Comparison of ENCODE assay signal across 28 cellular contexts in the genomic region with DNA sequence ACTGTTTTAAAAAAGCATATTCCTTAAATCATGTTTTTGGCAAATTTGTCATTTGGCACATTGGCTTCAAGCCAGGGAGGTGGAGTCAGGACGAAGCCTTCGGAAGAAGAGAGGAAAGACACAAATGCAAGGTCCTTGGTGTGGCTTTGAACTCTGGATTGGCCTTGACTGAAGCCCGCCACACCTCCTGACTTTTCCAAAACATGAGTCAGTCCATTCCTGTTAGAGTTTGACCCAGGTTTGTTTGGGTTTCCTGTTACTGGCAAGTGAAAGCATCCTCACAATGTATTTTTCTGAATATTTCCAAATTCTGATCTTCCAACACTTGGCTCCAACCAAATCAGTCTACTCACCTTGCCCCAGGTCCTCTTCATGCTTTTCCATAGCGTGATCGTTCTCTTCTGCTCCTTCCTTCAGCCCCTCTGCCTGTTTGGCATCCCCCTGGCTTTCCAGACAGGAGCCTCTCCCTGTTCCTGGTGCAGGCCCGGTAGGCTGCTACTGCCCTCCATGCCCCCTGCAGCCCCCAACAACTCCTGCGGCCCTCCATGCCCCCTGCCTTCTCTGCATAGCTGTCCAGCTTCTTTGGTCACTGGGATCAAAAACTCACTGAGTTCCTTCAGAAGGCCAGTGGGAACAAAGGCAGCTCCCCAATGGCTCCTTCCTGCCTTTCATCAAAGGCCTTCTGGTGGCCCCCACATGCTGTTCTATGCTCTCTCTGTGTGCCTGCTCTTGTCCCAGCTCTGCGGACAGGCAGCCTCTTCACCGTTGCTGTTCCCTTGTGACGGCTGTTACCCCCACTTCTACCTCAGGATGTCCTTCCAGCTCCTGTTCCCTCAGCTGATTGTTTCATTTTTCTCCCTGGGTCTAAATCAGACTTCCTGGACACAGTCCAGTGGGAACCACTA. TPM values are rescaled to one million over a fixed set of nuclear protein-coding genes. Genes with fewer than 3 reads are reported as not detected.
DNase-seq lines count a peak whose midpoint lies in the region; ATAC-seq lines count a peak whose summit lies in the region.
"Had no signal": no experiment of that assay in that cellular context is flagged by ENCODE, and none has a peak within 500 bp of the region (broad histone marks: within the 10 kb centered on the region; RNA-seq: fewer than 3 reads in every experiment).

No MANE protein-coding gene starts in this region.

- CTCF ChIA-PET in activated CD4-positive, alpha-beta memory T cell treated with anti-CD3 and anti-CD28 coated beads, Interleukin-2, amount 10 ng/mL, durations not matched to agents 7 days and 5 days (lab: Charles Lee), result no interaction called here
- CTCF ChIA-PET in naive thymus-derived CD4-positive, alpha-beta T cell (lab: Charles Lee), result no interaction called here

- DNase-seq in MG63 (peak; percentile 45), dermis blood vessel endothelial cell (peak; percentile 34), lung microvascular endothelial cell (ENCODE audit: low read depth in 2 of 2) (peak; percentile 40 to 73), NCI-H1694 treated with DMSO at 0.1 percent for 48 hours (lab: John Stamatoyannopoulos, UW) (no peak)
- no peak for DNase-seq in activated CD4-positive, alpha-beta memory T cell treated with anti-CD3 and anti-CD28 coated beads, Interleukin-2, amount 10 ng/mL, durations not matched to agents 7 days and 5 days
- no peak for DNase-seq in naive thymus-derived CD4-positive, alpha-beta T cell
- DNase-seq: activated gamma-delta T cell treated with Interleukin-2 at 50 U/mL for 16 hours; activated T-cell treated with anti-CD3 and anti-CD28 coated beads, Interleukin-2, amount 50 U/mL, for 24 hours; caudate nucleus; DMS79; erythroblast; hippocampal formation; left ventricle myocardium inferior; NCI-H2081; NCI-H226; NCI-H748 treated with DMSO at 0.1 percent for 48 hours; psoas muscle; uterus had no signal

- no peak overlapping the region for H3K27ac Mint-ChIP-seq in activated CD4-positive, alpha-beta memory T cell treated with anti-CD3 and anti-CD28 coated beads, Interleukin-2, amount 10 ng/mL, durations not matched to agents 7 days and 5 days
- no peak overlapping the region for H3K27ac Mint-ChIP-seq in naive thymus-derived CD4-positive, alpha-beta T cell
- H3K27ac Mint-ChIP-seq: activated T-cell treated with anti-CD3 and anti-CD28 coated beads, Interleukin-2, amount 50 U/mL, for 24 hours; B cell; stimulated activated effector memory CD8-positive, alpha-beta T cell treated with anti-CD3 and anti-CD28 coated beads, Interleukin-12 subunit alpha, Interleukin-12 subunit beta, amount 100 ng/mL, for 72 hours; T-helper 1 cell treated with Interleukin-12 subunit alpha and Interleukin-12 subunit beta and Interleukin-4 antibody, amounts not matched to agents 30 μg/mL and 1 μg/mL, for 36 hours had no signal

- intact Hi-C loops in naive thymus-derived CD4-positive, alpha-beta T cell (cut with micrococcal nuclease), result no loop called here

- H2AFZ ChIP-seq in ACC112 (ENCODE audit: low read length, unreplicated experiment), result peak overlapping the region; percentile 68

- no peaks in the 10 kb centered on the region for H3K79me2 ChIP-seq in ACC112 (ENCODE audit: control insufficient read depth, insufficient read depth, low read length, unreplicated experiment)

- no peaks in the 10 kb centered on the region for H3K9me3 Mint-ChIP-seq in activated CD4-positive, alpha-beta memory T cell treated with anti-CD3 and anti-CD28 coated beads, Interleukin-2, amount 10 ng/mL, durations not matched to agents 7 days and 5 days
- H3K9me3 Mint-ChIP-seq in naive thymus-derived CD4-positive, alpha-beta T cell, result peaks cover 0 to 2% (median 0%) of the 10 kb centered on the region in 11 donors
- H3K9me3 Mint-ChIP-seq: activated T-cell treated with anti-CD3 and anti-CD28 coated beads, Interleukin-2, amount 50 U/mL, for 24 hours; stimulated activated effector memory CD8-positive, alpha-beta T cell treated with anti-CD3 and anti-CD28 coated beads, Interleukin-12 subunit alpha, Interleukin-12 subunit beta, amount 100 ng/mL, for 72 hours; T-helper 1 cell treated with Interleukin-12 subunit alpha and Interleukin-12 subunit beta and Interleukin-4 antibody, amounts not matched to agents 30 μg/mL and 1 μg/mL, for 36 hours had no signal

- no peaks in the 10 kb centered on the region for H3K9me3 ChIP-seq in MG63
- H3K9me3 ChIP-seq in naive thymus-derived CD4-positive, alpha-beta T cell (ENCODE audit: control insufficient read depth in 2 of 3, low read length in 3 of 3), result no peaks in the 10 kb centered on the region
- H3K9me3 ChIP-seq: gastroesophageal sphincter, left ventricle myocardium inferior, psoas muscle, uterus had no signal

- no peaks in the 10 kb centered on the region for H3K27me3 Mint-ChIP-seq in activated CD4-positive, alpha-beta memory T cell treated with anti-CD3 and anti-CD28 coated beads, Interleukin-2, amount 10 ng/mL, durations not matched to agents 7 days and 5 days
- H3K27me3 Mint-ChIP-seq in naive thymus-derived CD4-positive, alpha-beta T cell, result peaks cover 0 to 6% (median 0%) of the 10 kb centered on the region in 5 donors
- H3K27me3 Mint-ChIP-seq: activated T-cell treated with anti-CD3 and anti-CD28 coated beads, Interleukin-2, amount 50 U/mL, for 24 hours; B cell had no signal

- no peaks in the 10 kb centered on the region for H3K36me3 ChIP-seq in ACC112 (ENCODE audit: insufficient read depth, low read length)
- H3K36me3 ChIP-seq in MG63, result no peaks in the 10 kb centered on the region
- H3K36me3 ChIP-seq in naive thymus-derived CD4-positive, alpha-beta T cell (ENCODE audit: control insufficient read depth in 2 of 3, insufficient read depth in 3 of 3, low read length in 3 of 3), result no peaks in the 10 kb centered on the region
- H3K36me3 ChIP-seq: gastroesophageal sphincter, left ventricle myocardium inferior, uterus had no signal

- H3K4me3 Mint-ChIP-seq in activated CD4-positive, alpha-beta memory T cell treated with anti-CD3 and anti-CD28 coated beads, Interleukin-2, amount 10 ng/mL, durations not matched to agents 7 days and 5 days, result no peak overlapping the region
- no peak overlapping the region for H3K4me3 Mint-ChIP-seq in naive thymus-derived CD4-positive, alpha-beta T cell
- H3K4me3 Mint-ChIP-seq: activated T-cell treated with anti-CD3 and anti-CD28 coated beads, Interleukin-2, amount 50 U/mL, for 24 hours; B cell; stimulated activated effector memory CD8-positive, alpha-beta T cell treated with anti-CD3 and anti-CD28 coated beads, Interleukin-12 subunit alpha, Interleukin-12 subunit beta, amount 100 ng/mL, for 72 hours; T-helper 1 cell treated with Interleukin-12 subunit alpha and Interleukin-12 subunit beta and Interleukin-4 antibody, amounts not matched to agents 30 μg/mL and 1 μg/mL, for 36 hours had no signal

- H3K4me3 ChIP-seq in ACC112 (ENCODE audit: low read depth, low read length) (no peak overlapping the region), MG63 (no peak overlapping the region)
- no peak overlapping the region for H3K4me3 ChIP-seq in naive thymus-derived CD4-positive, alpha-beta T cell (ENCODE audit: low read length)
- H3K4me3 ChIP-seq: gastroesophageal sphincter, left ventricle myocardium inferior, psoas muscle, SK-N-MC, skin epidermis, uterus had no signal

- no peaks in the 10 kb centered on the region for H3K36me3 Mint-ChIP-seq in activated CD4-positive, alpha-beta memory T cell treated with anti-CD3 and anti-CD28 coated beads, Interleukin-2, amount 10 ng/mL, durations not matched to agents 7 days and 5 days (ENCODE audit: low read depth)
- H3K36me3 Mint-ChIP-seq in naive thymus-derived CD4-positive, alpha-beta T cell, result peaks cover 0 to 4% (median 0%) of the 10 kb centered on the region in 5 donors
- H3K36me3 Mint-ChIP-seq: stimulated activated effector memory CD8-positive, alpha-beta T cell treated with anti-CD3 and anti-CD28 coated beads, Interleukin-12 subunit alpha, Interleukin-12 subunit beta, amount 100 ng/mL, for 72 hours had no signal

- POLR2A ChIA-PET in activated CD4-positive, alpha-beta memory T cell treated with anti-CD3 and anti-CD28 coated beads, Interleukin-2, amount 10 ng/mL, durations not matched to agents 7 days and 5 days (lab: Charles Lee), result no interaction called here
- POLR2A ChIA-PET in naive thymus-derived CD4-positive, alpha-beta T cell (lab: Charles Lee), result no interaction called here

- no peaks in the 10 kb centered on the region for H3K27me3 ChIP-seq in ACC112 (ENCODE audit: insufficient read depth, low read length)
- H3K27me3 ChIP-seq in MG63, result no peaks in the 10 kb centered on the region
- no peaks in the 10 kb centered on the region for H3K27me3 ChIP-seq in naive thymus-derived CD4-positive, alpha-beta T cell (ENCODE audit: control insufficient read depth in 2 of 2, insufficient read depth in 2 of 2, low read length in 2 of 2)
- H3K27me3 ChIP-seq: gastroesophageal sphincter, uterus had no signal

- no peak overlapping the region for H3K27ac ChIP-seq in ACC112 (ENCODE audit: low read depth, low read length)
- H3K27ac ChIP-seq in naive thymus-derived CD4-positive, alpha-beta T cell (ENCODE audit: low read depth, low read length), result no peak overlapping the region
- H3K27ac ChIP-seq: gastroesophageal sphincter, HL-60, left ventricle myocardium inferior, psoas muscle, RWPE1, SK-N-MC had no signal

- H3K4me1 ChIP-seq in ACC112 (ENCODE audit: control insufficient read depth, insufficient read depth, low read length, unreplicated experiment), result peaks cover 23% of the 10 kb centered on the region
- peaks cover 0 to 5% of the 10 kb centered on the region in 2 donors for H3K4me1 ChIP-seq in naive thymus-derived CD4-positive, alpha-beta T cell (ENCODE audit: control insufficient read depth in 2 of 2, insufficient read depth in 2 of 2, low read length in 2 of 2)
- H3K4me1 ChIP-seq: uterus had no signal

- peaks cover 28% of the 10 kb centered on the region for H3K4me1 Mint-ChIP-seq in activated CD4-positive, alpha-beta memory T cell treated with anti-CD3 and anti-CD28 coated beads, Interleukin-2, amount 10 ng/mL, durations not matched to agents 7 days and 5 days
- peaks cover 15 to 25% (median 23%) of the 10 kb centered on the region in 7 donors for H3K4me1 Mint-ChIP-seq in naive thymus-derived CD4-positive, alpha-beta T cell

- ATAC-seq in HG02642 (IDR thresholded peaks at IDR 0.05; ENCODE audit: poor library complexity, unreplicated experiment), result no peak
- ATAC-seq in naive thymus-derived CD4-positive, alpha-beta T cell, result no peak
- ATAC-seq: gastroesophageal sphincter; psoas muscle; stimulated activated effector memory CD8-positive, alpha-beta T cell treated with anti-CD3 and anti-CD28 coated beads, Interleukin-12 subunit alpha, Interleukin-12 subunit beta, amount 100 ng/mL, for 72 hours had no signal

RNA-seq across cellular contexts. Expression of a gene that starts 30.4 kb away (rescaled TPM):
- 45.2 and 54.0 TPM in 2 replicates for total RNA-seq in MG63 (2014; rRNA removed; shearing (Covaris generic); ENCODE audit: low replicate concordance)
- 39.1 and 65.2 TPM in 2 replicates for total RNA-seq in dermis blood vessel endothelial cell
- total RNA-seq in lung microvascular endothelial cell, result 17.4 and 31.9 TPM in 2 replicates
- total RNA-seq in activated CD4-positive, alpha-beta memory T cell treated with anti-CD3 and anti-CD28 coated beads, Interleukin-2, amount 10 ng/mL, durations not matched to agents 7 days and 5 days, result 1 to 10 TPM; 8.0 to 8.2 TPM
- total RNA-seq in naive thymus-derived CD4-positive, alpha-beta T cell, result 10 to 100 TPM in 1 of 5 experiments, 1 to 10 TPM in 4; 5.8 to 12.1 (median 8.8) TPM
- 1 to 10 TPM; 1.1 to 2.0 TPM for polyA plus RNA-seq in naive thymus-derived CD4-positive, alpha-beta T cell

Comparison
In these comparisons a context has a peak if more than half of its experiments do, and no peak if none do; other contexts are left out.
1. DNase-seq: peak in MG63 (single experiment), dermis blood vessel endothelial cell (single experiment) and lung microvascular endothelial cell (2 of 2); none in NCI-H1694 treated with DMSO at 0.1 percent for 48 hours (single experiment), activated CD4-positive, alpha-beta memory T cell treated with anti-CD3 and anti-CD28 coated beads, Interleukin-2, amount 10 ng/mL, durations not matched to agents 7 days and 5 days (single experiment) and naive thymus-derived CD4-positive, alpha-beta T cell (0 of 9).